ENCODE assay signal across 17 cellular contexts in the genomic region with DNA sequence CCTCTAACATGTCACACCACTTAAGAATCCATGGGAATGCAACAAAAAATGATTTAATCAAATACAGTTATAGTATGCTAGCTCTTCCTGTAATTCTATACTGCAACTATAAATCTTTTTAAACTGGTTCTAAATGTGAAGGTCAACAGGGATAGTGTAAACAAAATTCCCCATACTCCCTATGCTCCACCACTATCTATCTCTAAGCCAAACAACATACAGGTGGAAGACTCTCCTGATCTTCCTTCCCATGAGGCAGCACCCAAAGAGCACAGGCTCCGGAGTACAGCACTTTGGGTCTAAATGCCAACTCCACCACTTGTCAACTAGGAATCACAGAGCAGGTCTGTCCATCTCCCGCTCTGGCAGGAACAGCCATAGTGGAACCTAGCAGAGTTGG. TPM values are rescaled to one million over a fixed set of nuclear protein-coding genes. Genes with fewer than 3 reads are reported as not detected.
DNase-seq lines count a peak whose midpoint lies in the region; ATAC-seq, FAIRE-seq and TF ChIP-seq lines count a peak whose summit lies in the region.
"Had no signal": no experiment of that assay in that cellular context is flagged by ENCODE, and none has a peak within 500 bp of the region (broad histone marks: within the 10 kb centered on the region; RNA-seq: fewer than 3 reads in every experiment).

No MANE protein-coding gene starts in this region.

- CTCF ChIA-PET in activated CD8-positive, alpha-beta memory T cell treated with anti-CD3 and anti-CD28 coated beads, Interleukin-2, amount 10 ng/mL, durations not matched to agents 7 days and 5 days (lab: Charles Lee): interaction anchor here (0.7 to 5.9 kb wide), 3 partner anchors 15 to 137 kb away, joined by 3 to 40 read pairs (median 4); no protein-coding TSS in a partner anchor

- no peak for TF ChIP-seq POLR2A in GM12891 (IDR thresholded peaks at IDR 0.05; ENCODE audit: low read depth, low read length)

- H3K36me3 Mint-ChIP-seq in activated CD8-positive, alpha-beta memory T cell treated with anti-CD3 and anti-CD28 coated beads, Interleukin-2, amount 10 ng/mL, durations not matched to agents 7 days and 5 days: peaks cover 44% of the 10 kb centered on the region
- H3K36me3 Mint-ChIP-seq in activated naive CD4-positive, alpha-beta T cell treated with anti-CD3 and anti-CD28 coated beads, Interleukin-2, amount 50 U/mL, for 72 hours: peaks cover 36 to 48% of the 10 kb centered on the region in 2 donors
- H3K36me3 Mint-ChIP-seq in naive thymus-derived CD8-positive, alpha-beta T cell: peaks cover 7 to 27% (median 12%) of the 10 kb centered on the region in 3 donors

- H3K27ac Mint-ChIP-seq in activated CD8-positive, alpha-beta memory T cell treated with anti-CD3 and anti-CD28 coated beads, Interleukin-2, amount 10 ng/mL, durations not matched to agents 7 days and 5 days: peak overlapping the region; percentile 30
- H3K27ac Mint-ChIP-seq in activated naive CD4-positive, alpha-beta T cell treated with anti-CD3 and anti-CD28 coated beads, Interleukin-2, amount 50 U/mL, for 72 hours: peak overlapping the region; percentile 48 to 69
- H3K27ac Mint-ChIP-seq in naive thymus-derived CD8-positive, alpha-beta T cell: peak overlapping the region; percentile 3 to 92 (median 76)

- DNase-seq in activated CD8-positive, alpha-beta memory T cell treated with anti-CD3 and anti-CD28 coated beads, Interleukin-2, amount 10 ng/mL, durations not matched to agents 7 days and 5 days: no peak
- no peak for DNase-seq in activated CD8-positive, alpha-beta memory T cell treated with anti-CD3 and anti-CD28 coated beads for 24 hours
- DNase-seq in EH (ENCODE audit: low read depth): peak; percentile 40
- no peak for DNase-seq in activated naive CD4-positive, alpha-beta T cell treated with anti-CD3 and anti-CD28 coated beads, Interleukin-2, amount 50 U/mL, for 72 hours (ENCODE audit: low spot score in 2 of 2)
- no peak for DNase-seq in naive thymus-derived CD8-positive, alpha-beta T cell
- no peak for DNase-seq in GM12891 (ENCODE audit: insufficient read length, low spot score)
- no peak for DNase-seq in NCI-H1092 treated with DMSO at 0.1 percent for 48 hours (lab: John Stamatoyannopoulos, UW)
- DNase-seq in NCI-H2081 treated with DMSO at 0.1 percent for 48 hours (lab: John Stamatoyannopoulos, UW): no peak
- DNase-seq: central memory CD4-positive, alpha-beta T cell; COR-L47; effector memory CD4-positive, alpha-beta T cell; islet precursor cell; KBM-7; NCI-H1105; NCI-H526 treated with DMSO at 0.1 percent for 48 hours; SIG-M5 had no signal

- no peaks in the 10 kb centered on the region for H3K27me3 Mint-ChIP-seq in activated CD8-positive, alpha-beta memory T cell treated with anti-CD3 and anti-CD28 coated beads, Interleukin-2, amount 10 ng/mL, durations not matched to agents 7 days and 5 days
- H3K27me3 Mint-ChIP-seq in naive thymus-derived CD8-positive, alpha-beta T cell: no peaks in the 10 kb centered on the region

- no peaks in the 10 kb centered on the region for H3K9me3 Mint-ChIP-seq in activated CD8-positive, alpha-beta memory T cell treated with anti-CD3 and anti-CD28 coated beads, Interleukin-2, amount 10 ng/mL, durations not matched to agents 7 days and 5 days (ENCODE audit: low read depth)
- H3K9me3 Mint-ChIP-seq in activated naive CD4-positive, alpha-beta T cell treated with anti-CD3 and anti-CD28 coated beads, Interleukin-2, amount 50 U/mL, for 72 hours: peaks cover 3 to 5% of the 10 kb centered on the region in 2 donors
- peaks cover 0 to 8% (median 1%) of the 10 kb centered on the region in 9 donors for H3K9me3 Mint-ChIP-seq in naive thymus-derived CD8-positive, alpha-beta T cell

- H3K4me3 Mint-ChIP-seq in activated CD8-positive, alpha-beta memory T cell treated with anti-CD3 and anti-CD28 coated beads, Interleukin-2, amount 10 ng/mL, durations not matched to agents 7 days and 5 days: no peak overlapping the region
- peak overlapping the region; percentile 9 to 97 (median 80) for H3K4me3 Mint-ChIP-seq in naive thymus-derived CD8-positive, alpha-beta T cell

- no peak for FAIRE-seq in GM12891 (lab: Jason Lieb, UNC)
- FAIRE-seq: urothelium cell line had no signal

- H3K4me1 Mint-ChIP-seq in activated CD8-positive, alpha-beta memory T cell treated with anti-CD3 and anti-CD28 coated beads, Interleukin-2, amount 10 ng/mL, durations not matched to agents 7 days and 5 days: peaks cover 39% of the 10 kb centered on the region
- peaks cover 17 to 49% (median 45%) of the 10 kb centered on the region in 4 donors for H3K4me1 Mint-ChIP-seq in naive thymus-derived CD8-positive, alpha-beta T cell

- no peak for ATAC-seq in activated CD8-positive, alpha-beta memory T cell treated with anti-CD3 and anti-CD28 coated beads, Interleukin-2, amount 10 ng/mL, durations not matched to agents 7 days and 5 days
- ATAC-seq in activated naive CD4-positive, alpha-beta T cell treated with anti-CD3 and anti-CD28 coated beads, Interleukin-2, amount 50 U/mL, for 72 hours: no peak
- no peak for ATAC-seq in naive thymus-derived CD8-positive, alpha-beta T cell

- POLR2A ChIA-PET in naive thymus-derived CD8-positive, alpha-beta T cell (lab: Charles Lee): interaction anchor here (1.3 to 8.6 kb wide), 4 partner anchors 14 to 68 kb away, joined by 8 to 133 read pairs (median 60); no protein-coding TSS in a partner anchor

TF ChIP-seq in GM12891, 5 proteins besides CTCF, POLR2A, EP300 and RAD21:
- TF ChIP-seq POLR2AphosphoS5 (IDR thresholded peaks at IDR 0.05; ENCODE audit: low read depth, low read length) (no peak), SPI1 (IDR thresholded peaks at IDR 0.05; ENCODE audit: low read depth, low read length) (no peak), PAX5 (IDR thresholded peaks at IDR 0.05; ENCODE audit: insufficient read depth, low read length, severe bottlenecking) (no peak), POU2F2 (IDR thresholded peaks at IDR 0.05; ENCODE audit: low read depth, low read length) (no peak), TAF1 (IDR thresholded peaks at IDR 0.05; ENCODE audit: low read depth, low read length) (no peak)

RNA-seq across cellular contexts. Expression of a gene that starts 4.3 kb away (rescaled TPM):
- 100 to 1,000 TPM; 204 to 267 TPM for total RNA-seq in activated CD8-positive, alpha-beta memory T cell treated with anti-CD3 and anti-CD28 coated beads, Interleukin-2, amount 10 ng/mL, durations not matched to agents 7 days and 5 days
- 100 to 1,000 TPM; 204 to 278 TPM for total RNA-seq in activated naive CD4-positive, alpha-beta T cell treated with anti-CD3 and anti-CD28 coated beads, Interleukin-2, amount 50 U/mL, for 72 hours
- 100 to 1,000 TPM; 445 to 470 TPM for total RNA-seq in naive thymus-derived CD8-positive, alpha-beta T cell
- 100 to 1,000 TPM in 1 of 3 donors, 10 to 100 TPM in 2; 90.2 to 109 (median 96.4) TPM for polyA plus RNA-seq in naive thymus-derived CD8-positive, alpha-beta T cell
- polyA plus RNA-seq in GM12891 (2012; ENCODE audit: low read depth, missing spikeins): 96.3 TPM
